ENCODE assay signal across 15 cellular contexts in genomic region chr17:48506246-48506645, GRCh38. TPM values are rescaled to one million over a fixed set of nuclear protein-coding genes. Genes with fewer than 3 reads are reported as not detected.
DNase-seq lines count a peak whose midpoint lies in the region; ATAC-seq and TF ChIP-seq lines count a peak whose summit lies in the region.
"Had no signal": no experiment of that assay in that cellular context is flagged by ENCODE, and none has a peak within 500 bp of the region (broad histone marks: within the 10 kb centered on the region; RNA-seq: fewer than 3 reads in every experiment).

No MANE protein-coding gene starts in this region.

- ATAC-seq in CD4-positive, alpha-beta T cell (ENCODE audit: poor library complexity) = no peak
- ATAC-seq in GM21576 (IDR thresholded peaks at IDR 0.05; ENCODE audit: unreplicated experiment) = no peak

- intact Hi-C loops in CD4-positive, alpha-beta T cell (cut with DNase I, micrococcal nuclease) = no loop called here

- no peak for TF ChIP-seq EP300 in SK-N-SH (IDR thresholded peaks at IDR 0.05; ENCODE audit: borderline replicate concordance in 1 of 2, low read depth in 1 of 2, low read length in 1 of 2)

- no peaks in the 10 kb centered on the region for H3K36me3 ChIP-seq in SK-N-SH (replicated peaks in 1 of 2; ENCODE audit: control insufficient read depth in 1 of 2, insufficient read depth in 2 of 2, low read length in 1 of 2)
- H3K36me3 ChIP-seq in hepatocyte (replicated peaks; ENCODE audit: insufficient read depth, low read depth) = no peaks in the 10 kb centered on the region

- H3K4me1 Mint-ChIP-seq in CD4-positive, alpha-beta T cell (ENCODE audit: low read depth) = peaks cover 5% of the 10 kb centered on the region

- no peaks in the 10 kb centered on the region for H3K9me3 ChIP-seq in CD4-positive, alpha-beta T cell (ENCODE audit: control insufficient read depth, low read length)
- no peaks in the 10 kb centered on the region for H3K9me3 ChIP-seq in SK-N-SH
- no peaks in the 10 kb centered on the region for H3K9me3 ChIP-seq in hepatocyte (ENCODE audit: low read depth)

- no peak overlapping the region for H2AFZ ChIP-seq in SK-N-SH (ENCODE audit: low read depth)
- no peak overlapping the region for H2AFZ ChIP-seq in hepatocyte

- H3K27ac Mint-ChIP-seq in CD4-positive, alpha-beta T cell = peak overlapping the region; percentile 22
- H3K27ac Mint-ChIP-seq: dendritic cell treated with granulocyte-macrophage colony-stimulating factor and Interleukin-4, amounts not matched to agents 40 ng/mL and 50 ng/mL, for 4 days had no signal

- 29% methylated on average over 5 of the region's 5 CpGs for WGBS in SK-N-SH (ENCODE audit: low lambda C conversion rate)
- WGBS in hepatocyte (ENCODE audit: low lambda C conversion rate, missing lambda C conversion rate) = 78% methylated on average over 5 of the region's 5 CpGs

- no peak for TF ChIP-seq RAD21 in SK-N-SH (IDR thresholded peaks at IDR 0.05; ENCODE audit: low read length)

- no peak overlapping the region; the same call in 1 of the 2 replicates for H3K4me2 ChIP-seq in SK-N-SH
- no peak overlapping the region for H3K4me2 ChIP-seq in hepatocyte

- H3K4me3 ChIP-seq in SK-N-SH (ENCODE audit: low read depth in 2 of 2, low read length in 1 of 2) (no peak overlapping the region), hepatocyte (no peak overlapping the region)

- H3K4me1 ChIP-seq in SK-N-SH (ENCODE audit: control insufficient read depth in 1 of 2, insufficient read depth in 2 of 2, low read depth in 1 of 2, low read length in 1 of 2) (no peaks in the 10 kb centered on the region), hepatocyte (ENCODE audit: insufficient read depth) (peaks cover 7% of the 10 kb centered on the region)

- H3K9ac ChIP-seq in SK-N-SH = no peak overlapping the region

- H4K20me1 ChIP-seq in SK-N-SH (ENCODE audit: insufficient read depth) (no peaks in the 10 kb centered on the region), hepatocyte (ENCODE audit: insufficient read depth, poor library complexity, severe bottlenecking) (no peaks in the 10 kb centered on the region)

- H3K27me3 ChIP-seq in CD4-positive, alpha-beta T cell (ENCODE audit: control insufficient read depth, insufficient read depth, low read length) = no peaks in the 10 kb centered on the region
- H3K27me3 ChIP-seq in SK-N-SH (ENCODE audit: insufficient read depth) = peaks cover 72% of the 10 kb centered on the region
- H3K27me3 ChIP-seq in hepatocyte = peaks cover 44% of the 10 kb centered on the region

- H3K79me2 ChIP-seq in SK-N-SH (ENCODE audit: insufficient read depth) = no peaks in the 10 kb centered on the region
- no peaks in the 10 kb centered on the region for H3K79me2 ChIP-seq in hepatocyte

- POLR2A ChIA-PET in CD4-positive, alpha-beta T cell (lab: Charles Lee) = interaction anchor here (0.5 kb wide), 1 partner anchor 514 kb away, joined by 3 read pairs; no protein-coding TSS in a partner anchor
- POLR2A ChIA-PET in SK-N-SH (lab: Yijun Ruan, JAX) = no interaction called here

- no peaks in the 10 kb centered on the region for H3K9me3 Mint-ChIP-seq in CD4-positive, alpha-beta T cell
- H3K9me3 Mint-ChIP-seq: dendritic cell treated with granulocyte-macrophage colony-stimulating factor and Interleukin-4, amounts not matched to agents 40 ng/mL and 50 ng/mL, for 4 days had no signal

- no peak for TF ChIP-seq CTCF in CD4-positive, alpha-beta T cell (IDR thresholded peaks at IDR 0.05)
- TF ChIP-seq CTCF in GM10266 (IDR thresholded peaks at IDR 0.05; ENCODE audit: control insufficient read depth, insufficient read depth, low read depth, missing control alignments) (peak; percentile 0), SK-N-SH (IDR thresholded peaks at IDR 0.05) (peak; percentile 42), hepatocyte (IDR thresholded peaks at IDR 0.05; ENCODE audit: poor library complexity) (no peak)

- no peak for DNase-seq in CD4-positive, alpha-beta T cell
- DNase-seq in GM10266 (ENCODE audit: extremely low spot score) (no peak), SK-N-SH (no peak), hepatocyte (ENCODE audit: low spot score) (no peak), DMS79 (lab: John Stamatoyannopoulos, UW) (no peak), NCI-H1694 treated with DMSO at 0.1 percent for 48 hours (lab: John Stamatoyannopoulos, UW) (no peak)
- DNase-seq: GOT3; KG1; right cardiac atrium; stimulated activated CD4-positive, alpha-beta T cell treated with anti-CD3 and anti-CD28 coated beads, Interleukin-4, amount 100 ng/mL, for 1 hour had no signal

- no peaks in the 10 kb centered on the region for H3F3A ChIP-seq in SK-N-SH (replicated peaks; ENCODE audit: insufficient read depth)

- H3K9me2 ChIP-seq in SK-N-SH = no peaks in the 10 kb centered on the region
- no peaks in the 10 kb centered on the region for H3K9me2 ChIP-seq in hepatocyte (replicated peaks; ENCODE audit: insufficient read depth)

- H3K4me3 Mint-ChIP-seq in CD4-positive, alpha-beta T cell = no peak overlapping the region
- H3K4me3 Mint-ChIP-seq: dendritic cell treated with granulocyte-macrophage colony-stimulating factor and Interleukin-4, amounts not matched to agents 40 ng/mL and 50 ng/mL, for 4 days had no signal

- no peak overlapping the region for H3K27ac ChIP-seq in CD4-positive, alpha-beta T cell (ENCODE audit: low read depth, low read length)
- H3K27ac ChIP-seq in SK-N-SH (ENCODE audit: low read depth in 2 of 2, low read length in 1 of 2) (no peak overlapping the region), hepatocyte (peak overlapping the region; percentile 25)
- H3K27ac ChIP-seq: C4-2B had no signal

- H3K27me3 Mint-ChIP-seq in CD4-positive, alpha-beta T cell = peaks cover 40% of the 10 kb centered on the region

- H3K36me3 Mint-ChIP-seq in CD4-positive, alpha-beta T cell (ENCODE audit: low read depth) = no peaks in the 10 kb centered on the region

- CTCF ChIA-PET in CD4-positive, alpha-beta T cell (lab: Charles Lee) = interaction anchor here (1.2 to 1.7 kb wide), 3 partner anchors 14 to 172 kb away, joined by 4 to 9 read pairs (median 5); no protein-coding TSS in a partner anchor
- CTCF ChIA-PET in SK-N-SH (lab: Yijun Ruan, JAX) = interaction anchor here (1.0 kb wide), 1 partner anchor 13 kb away, joined by 3 read pairs; no protein-coding TSS in a partner anchor

TF ChIP-seq in SK-N-SH, 30 proteins besides CTCF, POLR2A, EP300 and RAD21 (continues in another document):
- TF ChIP-seq NRF1 (IDR thresholded peaks at IDR 0.05; ENCODE audit: low read depth, low read length) (no peak), TEAD4 (IDR thresholded peaks at IDR 0.05; ENCODE audit: borderline replicate concordance, insufficient read depth) (no peak), TAF1 (IDR thresholded peaks at IDR 0.05; ENCODE audit: borderline replicate concordance, low read depth, low read length) (no peak), GATA2 (CRISPR knock-in tag; IDR thresholded peaks at IDR 0.05) (no peak), NFIC (IDR thresholded peaks at IDR 0.05; ENCODE audit: borderline replicate concordance) (no peak), FOXJ3 (CRISPR knock-in tag; IDR thresholded peaks at IDR 0.05) (no peak), SMC3 (IDR thresholded peaks at IDR 0.05; ENCODE audit: low read depth, low read length) (no peak), TCF12 (IDR thresholded peaks at IDR 0.05) (no peak), FOSL2 (IDR thresholded peaks at IDR 0.05; ENCODE audit: borderline replicate concordance, low read depth) (no peak), CHD2 (IDR thresholded peaks at IDR 0.05; ENCODE audit: low read length, partially characterized antibody) (no peak), MXI1 (IDR thresholded peaks at IDR 0.05; ENCODE audit: low read depth, low read length) (no peak), RCOR1 (IDR thresholded peaks at IDR 0.05; ENCODE audit: low read length) (no peak), IRF3 (IDR thresholded peaks at IDR 0.05; ENCODE audit: low read depth, low read length) (no peak), SIN3A (IDR thresholded peaks at IDR 0.05; ENCODE audit: borderline replicate concordance, low read depth, low read length) (no peak), PBX3 (IDR thresholded peaks at IDR 0.05) (no peak), FOXM1 (IDR thresholded peaks at IDR 0.05; ENCODE audit: low read depth) (no peak)

RNA-seq across cellular contexts. Expression of gene HOXB1, which starts 24.6 kb away (rescaled TPM):
- total RNA-seq in CD4-positive, alpha-beta T cell = not detected
- polyA plus RNA-seq in SK-N-SH (2012; rRNA removed) (not detected in 2 replicates), hepatocyte (not detected in 2 replicates)
- not detected in 2 replicates for polyA plus RNA-seq in SK-N-SH (2012; cell fraction: cytosol; rRNA removed)
- polyA plus RNA-seq in SK-N-SH (2012; cell fraction: nucleus; rRNA removed) = not detected in 2 replicates
- not detected in 2 replicates for total RNA-seq in hepatocyte
- total RNA-seq: G401, liver, right cardiac atrium had no signal
- polyA plus RNA-seq: liver, right cardiac atrium had no signal

RNA-seq across cellular contexts. Expression of gene HOXB2, which starts 38.7 kb away (rescaled TPM):
- total RNA-seq in CD4-positive, alpha-beta T cell = 1 to 10 TPM; 4.8 to 4.9 TPM
- polyA plus RNA-seq in SK-N-SH (2012; rRNA removed) (1.2 and 1.9 TPM in 2 replicates), hepatocyte (20.7 and 29.9 TPM in 2 replicates)
- polyA plus RNA-seq in SK-N-SH (2012; cell fraction: cytosol; rRNA removed) = 0.73 and 1.1 TPM in 2 replicates
- 2.6 and 3.2 TPM in 2 replicates for polyA plus RNA-seq in SK-N-SH (2012; cell fraction: nucleus; rRNA removed)
- total RNA-seq in hepatocyte = 5.6 and 6.7 TPM in 2 replicates

Comparison
In these comparisons a context has a peak if more than half of its experiments do, and no peak if none do; other contexts are left out.
1. CTCF ChIP-seq: peak in GM10266 (single experiment) and SK-N-SH (single experiment); none in CD4-positive, alpha-beta T cell (single experiment) and hepatocyte (single experiment).